In the genomic region with DNA sequence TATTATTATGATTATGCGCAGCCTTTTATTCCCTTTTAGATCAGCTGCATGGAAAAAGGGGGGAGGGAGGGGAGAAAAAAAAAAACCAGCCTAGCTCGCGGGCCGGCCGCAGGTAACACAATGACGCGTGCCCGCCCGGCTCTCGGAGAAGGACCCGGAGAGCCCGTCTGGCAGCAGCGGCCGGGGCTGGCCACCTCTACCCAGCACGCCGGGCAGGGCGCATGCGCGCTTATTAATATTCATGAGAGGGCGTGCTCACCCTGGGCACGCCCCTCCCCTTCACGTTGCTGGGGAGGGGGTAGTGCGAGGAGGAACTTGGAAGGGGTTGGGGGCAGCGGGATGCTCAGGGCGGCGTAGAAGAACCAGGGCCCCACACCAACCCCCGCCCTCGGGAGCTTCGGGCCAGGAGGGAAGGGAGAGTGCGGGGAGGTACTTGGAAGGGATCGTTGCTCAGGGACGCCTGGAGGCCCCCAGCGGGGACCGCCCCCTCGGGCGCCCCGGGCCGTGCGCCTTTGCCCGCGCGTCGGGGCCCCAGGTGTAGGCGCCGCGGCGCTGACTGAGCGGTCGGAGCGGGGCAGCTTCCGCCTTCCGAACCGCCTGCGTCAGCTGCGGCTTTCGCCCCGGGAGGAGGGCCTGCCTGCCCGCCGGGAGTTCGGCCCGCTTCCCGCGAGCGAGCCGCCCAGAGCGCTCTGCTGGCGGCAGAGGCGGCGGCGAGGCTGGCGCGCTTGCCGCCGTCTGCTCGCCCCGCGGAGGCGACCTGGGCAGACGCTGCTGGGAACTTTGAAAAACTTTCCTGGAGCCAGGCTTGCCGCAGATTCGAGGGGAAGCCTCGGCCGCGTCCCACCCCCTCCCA, we compare ENCODE assay signal across 8 cellular contexts. TPM values are rescaled to one million over a fixed set of nuclear protein-coding genes. Genes with fewer than 3 reads are reported as not detected.
A peak's percentile ranks its signal among the peaks of the same experiment; 100 is the strongest.
DNase-seq lines count a peak whose midpoint lies in the region; ATAC-seq and TF ChIP-seq lines count a peak whose summit lies in the region.

A gene (minus strand): TSS at position 169 of the 853 bp plus-strand sequence. CDS start 469 bp downstream, outside the sequence.

- H3K9me3 Mint-ChIP-seq in natural killer cell, result no peaks in the 10 kb centered on the region

- H4K5ac ChIP-seq in IMR-90 (ENCODE audit: low read depth, low read length), result peak within 1 kb of the TSS; percentile 78

- H3K18ac ChIP-seq in IMR-90 (ENCODE audit: low read depth, low read length), result peak within 1 kb of the TSS; percentile 73

- peak within 1 kb of the TSS; percentile 77 for H2AK5ac ChIP-seq in IMR-90 (ENCODE audit: low read depth, low read length)

- H4K20me1 ChIP-seq in IMR-90 (ENCODE audit: insufficient read depth, low read length) (peaks cover 10% of the 10 kb centered on the region; the same call in 1 of the 2 replicates), OCI-LY3 (ENCODE audit: insufficient read depth, low read length) (no peaks in the 10 kb centered on the region)

- H3K27me3 ChIP-seq in IMR-90 (ENCODE audit: control insufficient read depth, insufficient read depth, low read length) (no peaks in the 10 kb centered on the region), OCI-LY3 (ENCODE audit: low read depth, low read length) (peaks cover 29% of the 10 kb centered on the region), thymus (ENCODE audit: control insufficient read depth, insufficient read depth) (peaks cover 59% of the 10 kb centered on the region)

- ATAC-seq in GM21723 (IDR thresholded peaks at IDR 0.05; ENCODE audit: unreplicated experiment) (peak; percentile 61), IMR-90 (ENCODE audit: low read depth) (peak; percentile 76), natural killer cell (peak; percentile 68 to 86 (median 75))

- H3K9ac ChIP-seq in IMR-90 (ENCODE audit: low read depth, low read length), result peak within 1 kb of the TSS; percentile 96
- peak within 1 kb of the TSS; percentile 89 for H3K9ac ChIP-seq in OCI-LY3 (ENCODE audit: low read length)

- H3K27me3 Mint-ChIP-seq in natural killer cell (ENCODE audit: low read depth in 2 of 2), result peaks cover 22 to 23% of the 10 kb centered on the region in 2 donors

- DNase-seq in G401 (ENCODE audit: low spot score) (peak; percentile 59), IMR-90 (peak; percentile 95), fibroblast of the conjunctiva (ENCODE audit: low read depth) (peak; percentile 94), natural killer cell (peak; percentile 81)
- peak; percentile 46 for DNase-seq in activated effector memory CD4-positive, alpha-beta T cell treated with Interleukin-2 at 50 U/mL for 16 hours

- peak within 1 kb of the TSS; percentile 77 to 80 for H4K8ac ChIP-seq in IMR-90 (ENCODE audit: low read depth in 2 of 2, low read length in 2 of 2)

- peak within 1 kb of the TSS; percentile 92 for H2AFZ ChIP-seq in IMR-90 (replicated peaks; ENCODE audit: low read length, poor library complexity)
- peak within 1 kb of the TSS; percentile 85 for H2AFZ ChIP-seq in OCI-LY3 (ENCODE audit: low read depth, low read length)

- peaks cover 15 to 39% of the 10 kb centered on the region in 2 experiments for H3K79me1 ChIP-seq in IMR-90 (ENCODE audit: low read depth in 1 of 2, low read length in 2 of 2)

- peak within 1 kb of the TSS; percentile 88 for H2BK120ac ChIP-seq in IMR-90 (ENCODE audit: low read depth, low read length)

- H3K27ac ChIP-seq in IMR-90 (ENCODE audit: insufficient read depth, low read length), result peak within 1 kb of the TSS; percentile 92
- peak within 1 kb of the TSS; percentile 79 for H3K27ac ChIP-seq in OCI-LY3 (ENCODE audit: low read length)
- H3K27ac ChIP-seq in thymus (ENCODE audit: low read depth), result peak within 1 kb of the TSS; percentile 84

- peak within 1 kb of the TSS; percentile 85; the same call in 1 of the 2 replicates for H3K56ac ChIP-seq in IMR-90 (ENCODE audit: extremely low read depth, insufficient read depth, low read length)

- H2BK5ac ChIP-seq in IMR-90 (ENCODE audit: low read depth, low read length, poor library complexity, severe bottlenecking), result peak within 1 kb of the TSS; percentile 79

- 0% methylated on average over 21 of the region's 84 CpGs; no CpG with 5 or more reads in 1 of the 2 experiments for WGBS in IMR-90 (ENCODE audit: extremely low coverage in 2 of 2, insufficient read length in 1 of 2), 2 experiments
- under 1% methylated on average over 84 of the region's 84 CpGs for WGBS in thymus

- peaks cover 7% of the 10 kb centered on the region for H3K4me1 ChIP-seq in IMR-90 (ENCODE audit: control insufficient read depth, insufficient read depth, low read length)
- H3K4me1 ChIP-seq in OCI-LY3 (ENCODE audit: low read length), result peaks cover 47% of the 10 kb centered on the region
- H3K4me1 ChIP-seq in thymus (ENCODE audit: control insufficient read depth, insufficient read depth, low read length), result peaks cover 2% of the 10 kb centered on the region

- TF ChIP-seq RAD21 in IMR-90 (IDR thresholded peaks at IDR 0.05; ENCODE audit: low read length), result no peak; the same call in 1 of the 2 replicates

- H3K79me2 ChIP-seq in OCI-LY3 (ENCODE audit: low read length), result no peaks in the 10 kb centered on the region

- H3K36me3 ChIP-seq in IMR-90 (ENCODE audit: control insufficient read depth, insufficient read depth, low read length), result peaks cover 6% of the 10 kb centered on the region; the same call in 1 of the 2 replicates
- H3K36me3 ChIP-seq in OCI-LY3 (replicated peaks; ENCODE audit: low read depth, low read length), result no peaks in the 10 kb centered on the region
- H3K36me3 ChIP-seq in thymus (ENCODE audit: control insufficient read depth, insufficient read depth), result no peaks in the 10 kb centered on the region

- peak within 1 kb of the TSS; percentile 93 for H3K4me3 ChIP-seq in IMR-90 (ENCODE audit: insufficient read depth, low read depth, low read length)
- H3K4me3 ChIP-seq in OCI-LY3 (ENCODE audit: low read length), result peak within 1 kb of the TSS; percentile 82
- H3K4me3 ChIP-seq in thymus (ENCODE audit: low read length), result peak within 1 kb of the TSS; percentile 50

- no peak for TF ChIP-seq CTCF in IMR-90 (conservative IDR thresholded peaks at IDR 0.05; ENCODE audit: low read depth, low read length)
- no peak for TF ChIP-seq CTCF in OCI-LY3 (IDR thresholded peaks at IDR 0.05; ENCODE audit: low read depth, low read length)
- no peak for TF ChIP-seq CTCF in natural killer cell (IDR thresholded peaks at IDR 0.05)

- H2AK9ac ChIP-seq in IMR-90 (replicated peaks; ENCODE audit: low read depth, low read length, poor library complexity), result peak within 1 kb of the TSS; percentile 70

- dilution Hi-C loops in IMR-90 (cut with HindIII; ENCODE audit: low sequenced_read_pairs, unreplicated experiment), result loop anchor here (25.0 kb wide), 1 partner anchor 863 kb away; no protein-coding TSS in a partner anchor

- in situ Hi-C loops in G401 (cut with HindIII; ENCODE audit: low sequenced_read_pairs) (no loop called here), IMR-90 (cut with MboI; ENCODE audit: low sequenced_read_pairs) (loop anchor here (10.0 kb wide), 1 partner anchor 871 kb away; no protein-coding TSS in a partner anchor)

- H3K36me3 Mint-ChIP-seq in natural killer cell, result no peaks in the 10 kb centered on the region

- no TSS peak for BruUV-seq in IMR-90 (replicated peaks; lab: Mats Ljungman, UMichigan)

- H3K4ac ChIP-seq in IMR-90 (ENCODE audit: low read depth, low read length), result peak within 1 kb of the TSS; percentile 82

- H3K14ac ChIP-seq in IMR-90 (replicated peaks; ENCODE audit: low read depth, low read length), result peak within 1 kb of the TSS; percentile 79

- H2BK20ac ChIP-seq in IMR-90 (ENCODE audit: low read depth, low read length), result peak within 1 kb of the TSS; percentile 54

- peak within 1 kb of the TSS; percentile 68 for H4K91ac ChIP-seq in IMR-90 (ENCODE audit: insufficient read depth, low read depth, low read length)

- CTCF ChIA-PET in IMR-90 (lab: Yijun Ruan, JAX), result interaction anchor here (0.6 to 2.1 kb wide), 7 partner anchors 9 to 599 kb away, joined by 3 to 7 read pairs (median 3); no protein-coding TSS in a partner anchor

- intact Hi-C loops in IMR-90 (cut with micrococcal nuclease), result loop anchor here (1.0 to 10.0 kb wide), 12 partner anchors 173 to 870 kb away; no protein-coding TSS in a partner anchor
- intact Hi-C loops in natural killer cell (cut with micrococcal nuclease), result loop anchor here (5.0 to 10.0 kb wide), 3 partner anchors 117 to 239 kb away; a partner anchor contains a TSS

- H3K9me3 ChIP-seq in IMR-90 (ENCODE audit: control insufficient read depth, insufficient read depth, low read length), result no peaks in the 10 kb centered on the region
- no peaks in the 10 kb centered on the region for H3K9me3 ChIP-seq in OCI-LY3 (ENCODE audit: insufficient read depth, low read length)
- no peaks in the 10 kb centered on the region for H3K9me3 ChIP-seq in thymus (ENCODE audit: control insufficient read depth)

- peak within 1 kb of the TSS; percentile 95 for H3K23ac ChIP-seq in IMR-90 (ENCODE audit: low read depth, low read length)

- H3K9me1 ChIP-seq in IMR-90 (ENCODE audit: insufficient read depth, low read length), result peaks cover 7% of the 10 kb centered on the region; the same call in 1 of the 2 replicates

- H3K4me2 ChIP-seq in IMR-90 (ENCODE audit: low read depth, low read length), result peak within 1 kb of the TSS; percentile 90
- peak within 1 kb of the TSS; percentile 99 for H3K4me2 ChIP-seq in OCI-LY3 (ENCODE audit: low read length)

- H3K4me1 Mint-ChIP-seq in natural killer cell, result peaks cover 23 to 40% of the 10 kb centered on the region in 2 donors

- POLR2A ChIA-PET in IMR-90 (lab: Charles Lee; ENCODE audit: unreplicated experiment), result interaction anchor here (0.5 to 0.7 kb wide), 2 partner anchors 253 to 327 kb away, joined by 3 to 4 read pairs; no protein-coding TSS in a partner anchor

- H3K4me3 Mint-ChIP-seq in natural killer cell, result peak within 1 kb of the TSS; percentile 97

- peak within 1 kb of the TSS; percentile 38; the same call in 2 of the 3 replicates for H2BK15ac ChIP-seq in IMR-90 (ENCODE audit: low read depth, low read length)

- TF ChIP-seq POLR2A in IMR-90 (IDR thresholded peaks at IDR 0.05; ENCODE audit: low read depth, low read length), result peak; percentile 79

- H3K27ac Mint-ChIP-seq in natural killer cell, result peak within 1 kb of the TSS; percentile 87 to 97

TF ChIP-seq in IMR-90, 13 proteins besides CTCF, POLR2A, EP300 and RAD21 (continues in another document):
- TF ChIP-seq RFX5 (IDR thresholded peaks at IDR 0.05; ENCODE audit: low read depth, low read length) (no peak), FOS (IDR thresholded peaks at IDR 0.05; ENCODE audit: low read depth, low read length) (no peak), CHD1 (IDR thresholded peaks at IDR 0.05; ENCODE audit: low read depth, low read length) (0 out of 2 replicates have a peak, but pooled peaks have one; percentile 56)

RNA-seq across cellular contexts. Expression of the gene that starts here (rescaled TPM):
- 0.06 TPM in 1 of 2 replicates, not detected in the other for total RNA-seq in G401 (2014; rRNA removed; shearing (Covaris generic))
- 19.4 and 22.6 TPM in 2 replicates for total RNA-seq in IMR-90 (2012; rRNA removed)
- polyA plus RNA-seq in IMR-90 (2012; rRNA removed), result 9.4 and 10.2 TPM in 2 replicates
- polyA plus RNA-seq in IMR-90 (2012; cell fraction: cytosol; rRNA removed), result 6.4 and 9.4 TPM in 2 replicates
- 32.3 and 70.8 TPM in 2 replicates for polyA plus RNA-seq in IMR-90 (2012; cell fraction: nucleus; rRNA removed; ENCODE audit: low replicate concordance)
- total RNA-seq in natural killer cell, result 10 to 100 TPM in 1 of 3 donors, 1 to 10 TPM in 2; 8.1 to 12.3 (median 8.7) TPM
- 18.4 TPM for polyA plus RNA-seq in thymus

Comparison
In these comparisons a context has a peak if more than half of its experiments do, and no peak if none do; other contexts are left out.
1. Peak in every context shown above with its lines: DNase-seq, ATAC-seq, H3K4me3 ChIP-seq and H3K27ac ChIP-seq.
2. Peak in DNase-seq in G401; RNA of the gene not detected or under 1 TPM.